ENCODE assay signal across 1 cellular context in genomic region chr6:11043961-11044711, GRCh38.
TF ChIP-seq lines count a peak whose summit lies in the region.

Gene ELOVL2, minus strand, starts transcription at chr6:11044305. Its CDS starts 75 bp downstream, at chr6:11044230.

TF ChIP-seq in HepG2, 621 proteins besides CTCF, POLR2A, EP300 and RAD21 (continued from another document and continues in another):
- TF ChIP-seq SAFB2 (CRISPR knock-in tag; IDR thresholded peaks at IDR 0.05; ENCODE audit: borderline replicate concordance, low read depth), result no peak
- TF ChIP-seq, protein P1, sequence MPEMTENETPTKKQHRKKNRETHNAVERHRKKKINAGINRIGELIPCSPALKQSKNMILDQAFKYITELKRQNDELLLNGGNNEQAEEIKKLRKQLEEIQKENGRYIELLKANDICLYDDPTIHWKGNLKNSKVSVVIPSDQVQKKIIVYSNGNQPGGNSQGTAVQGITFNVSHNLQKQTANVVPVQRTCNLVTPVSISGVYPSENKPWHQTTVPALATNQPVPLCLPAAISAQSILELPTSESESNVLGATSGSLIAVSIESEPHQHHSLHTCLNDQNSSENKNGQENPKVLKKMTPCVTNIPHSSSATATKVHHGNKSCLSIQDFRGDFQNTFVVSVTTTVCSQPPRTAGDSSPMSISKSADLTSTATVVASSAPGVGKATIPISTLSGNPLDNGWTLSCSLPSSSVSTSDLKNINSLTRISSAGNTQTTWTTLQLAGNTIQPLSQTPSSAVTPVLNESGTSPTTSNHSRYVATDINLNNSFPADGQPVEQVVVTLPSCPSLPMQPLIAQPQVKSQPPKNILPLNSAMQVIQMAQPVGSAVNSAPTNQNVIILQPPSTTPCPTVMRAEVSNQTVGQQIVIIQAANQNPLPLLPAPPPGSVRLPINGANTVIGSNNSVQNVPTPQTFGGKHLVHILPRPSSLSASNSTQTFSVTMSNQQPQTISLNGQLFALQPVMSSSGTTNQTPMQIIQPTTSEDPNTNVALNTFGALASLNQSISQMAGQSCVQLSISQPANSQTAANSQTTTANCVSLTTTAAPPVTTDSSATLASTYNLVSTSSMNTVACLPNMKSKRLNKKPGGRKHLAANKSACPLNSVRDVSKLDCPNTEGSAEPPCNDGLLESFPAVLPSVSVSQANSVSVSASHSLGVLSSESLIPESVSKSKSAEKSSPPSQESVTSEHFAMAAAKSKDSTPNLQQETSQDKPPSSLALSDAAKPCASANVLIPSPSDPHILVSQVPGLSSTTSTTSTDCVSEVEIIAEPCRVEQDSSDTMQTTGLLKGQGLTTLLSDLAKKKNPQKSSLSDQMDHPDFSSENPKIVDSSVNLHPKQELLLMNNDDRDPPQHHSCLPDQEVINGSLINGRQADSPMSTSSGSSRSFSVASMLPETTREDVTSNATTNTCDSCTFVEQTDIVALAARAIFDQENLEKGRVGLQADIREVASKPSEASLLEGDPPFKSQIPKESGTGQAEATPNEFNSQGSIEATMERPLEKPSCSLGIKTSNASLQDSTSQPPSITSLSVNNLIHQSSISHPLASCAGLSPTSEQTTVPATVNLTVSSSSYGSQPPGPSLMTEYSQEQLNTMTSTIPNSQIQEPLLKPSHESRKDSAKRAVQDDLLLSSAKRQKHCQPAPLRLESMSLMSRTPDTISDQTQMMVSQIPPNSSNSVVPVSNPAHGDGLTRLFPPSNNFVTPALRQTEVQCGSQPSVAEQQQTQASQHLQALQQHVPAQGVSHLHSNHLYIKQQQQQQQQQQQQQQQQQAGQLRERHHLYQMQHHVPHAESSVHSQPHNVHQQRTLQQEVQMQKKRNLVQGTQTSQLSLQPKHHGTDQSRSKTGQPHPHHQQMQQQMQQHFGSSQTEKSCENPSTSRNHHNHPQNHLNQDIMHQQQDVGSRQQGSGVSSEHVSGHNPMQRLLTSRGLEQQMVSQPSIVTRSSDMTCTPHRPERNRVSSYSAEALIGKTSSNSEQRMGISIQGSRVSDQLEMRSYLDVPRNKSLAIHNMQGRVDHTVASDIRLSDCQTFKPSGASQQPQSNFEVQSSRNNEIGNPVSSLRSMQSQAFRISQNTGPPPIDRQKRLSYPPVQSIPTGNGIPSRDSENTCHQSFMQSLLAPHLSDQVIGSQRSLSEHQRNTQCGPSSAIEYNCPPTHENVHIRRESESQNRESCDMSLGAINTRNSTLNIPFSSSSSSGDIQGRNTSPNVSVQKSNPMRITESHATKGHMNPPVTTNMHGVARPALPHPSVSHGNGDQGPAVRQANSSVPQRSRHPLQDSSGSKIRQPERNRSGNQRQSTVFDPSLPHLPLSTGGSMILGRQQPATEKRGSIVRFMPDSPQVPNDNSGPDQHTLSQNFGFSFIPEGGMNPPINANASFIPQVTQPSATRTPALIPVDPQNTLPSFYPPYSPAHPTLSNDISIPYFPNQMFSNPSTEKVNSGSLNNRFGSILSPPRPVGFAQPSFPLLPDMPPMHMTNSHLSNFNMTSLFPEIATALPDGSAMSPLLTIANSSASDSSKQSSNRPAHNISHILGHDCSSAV (CRISPR knock-in tag; IDR thresholded peaks at IDR 0.05; ENCODE audit: borderline replicate concordance), result no peak
- TF ChIP-seq, protein P2, sequence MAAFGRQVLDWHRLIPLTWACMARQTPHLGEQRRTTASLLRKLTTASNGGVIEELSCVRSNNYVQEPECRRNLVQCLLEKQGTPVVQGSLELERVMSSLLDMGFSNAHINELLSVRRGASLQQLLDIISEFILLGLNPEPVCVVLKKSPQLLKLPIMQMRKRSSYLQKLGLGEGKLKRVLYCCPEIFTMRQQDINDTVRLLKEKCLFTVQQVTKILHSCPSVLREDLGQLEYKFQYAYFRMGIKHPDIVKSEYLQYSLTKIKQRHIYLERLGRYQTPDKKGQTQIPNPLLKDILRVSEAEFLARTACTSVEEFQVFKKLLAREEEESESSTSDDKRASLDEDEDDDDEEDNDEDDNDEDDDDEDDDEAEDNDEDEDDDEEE (CRISPR knock-in tag; IDR thresholded peaks at IDR 0.05), result peak; percentile 74; the same call in 1 of the 2 replicates
- no peak for TF ChIP-seq MBD4 (IDR thresholded peaks at IDR 0.05; ENCODE audit: borderline replicate concordance, low read length)
- TF ChIP-seq SP1 (IDR thresholded peaks at IDR 0.05), result no peak
- peak; percentile 50 for TF ChIP-seq SP1 (CRISPR knock-in tag; IDR thresholded peaks at IDR 0.05)
- TF ChIP-seq ZNF776 (CRISPR knock-in tag; IDR thresholded peaks at IDR 0.05), result no peak; the same call in 1 of the 2 replicates
- no peak for TF ChIP-seq ARNT (IDR thresholded peaks at IDR 0.05)
- 0 out of 2 replicates have a peak, but pooled peaks have one; percentile 67 for TF ChIP-seq ZNF597 (CRISPR knock-in tag; IDR thresholded peaks at IDR 0.05)
- TF ChIP-seq ZNF230 (CRISPR knock-in tag; IDR thresholded peaks at IDR 0.05), result no peak; the same call in 1 of the 2 replicates
- TF ChIP-seq SRF (IDR thresholded peaks at IDR 0.05; ENCODE audit: low read depth, low read length), result no peak
- TF ChIP-seq ARID2 (CRISPR knock-in tag; IDR thresholded peaks at IDR 0.05; ENCODE audit: borderline replicate concordance), result no peak
- TF ChIP-seq ZNF543 (CRISPR knock-in tag; IDR thresholded peaks at IDR 0.05), result no peak
- no peak for TF ChIP-seq ZNF678 (CRISPR knock-in tag; IDR thresholded peaks at IDR 0.05)
- TF ChIP-seq ZIK1 (CRISPR knock-in tag; IDR thresholded peaks at IDR 0.05; ENCODE audit: borderline replicate concordance, low read depth), result peak; percentile 90; the same call in 1 of the 2 replicates
- no peak for TF ChIP-seq HHEX (CRISPR knock-in tag; IDR thresholded peaks at IDR 0.05)
- peak; percentile 56; the same call in 2 of the 3 replicates for TF ChIP-seq MXI1 (IDR thresholded peaks at IDR 0.05; ENCODE audit: borderline replicate concordance, low read depth, low read length)
- TF ChIP-seq HNRNPUL1 (IDR thresholded peaks at IDR 0.05; ENCODE audit: low read depth, low read length), result no peak
- TF ChIP-seq KLF13 (CRISPR knock-in tag; IDR thresholded peaks at IDR 0.05), result no peak
- no peak for TF ChIP-seq SYNCRIP (IDR thresholded peaks at IDR 0.05; ENCODE audit: insufficient read depth, low read depth, low read length)
- no peak for TF ChIP-seq YEATS2 (CRISPR knock-in tag; IDR thresholded peaks at IDR 0.05; ENCODE audit: borderline replicate concordance)
- 0 out of 2 replicates have a peak, but pooled peaks have one; percentile 3 for TF ChIP-seq ZNF746 (CRISPR knock-in tag; IDR thresholded peaks at IDR 0.05)
- no peak for TF ChIP-seq WIZ (CRISPR knock-in tag; IDR thresholded peaks at IDR 0.05)
- TF ChIP-seq BCL3 (CRISPR knock-in tag; IDR thresholded peaks at IDR 0.05), result peak; percentile 65; the same call in 1 of the 2 replicates
- 0 out of 2 replicates have a peak, but pooled peaks have one; percentile 7 for TF ChIP-seq NFE2L2 (IDR thresholded peaks at IDR 0.05; ENCODE audit: low read length)
- TF ChIP-seq MYC (CRISPR knock-in tag; IDR thresholded peaks at IDR 0.05; ENCODE audit: borderline replicate concordance), result peak; percentile 74
- TF ChIP-seq ZNF780A (CRISPR knock-in tag; IDR thresholded peaks at IDR 0.05), result no peak
- TF ChIP-seq ZNF713 (CRISPR knock-in tag; IDR thresholded peaks at IDR 0.05), result no peak
- TF ChIP-seq ZNF331 (CRISPR knock-in tag; IDR thresholded peaks at IDR 0.05), result no peak
- TF ChIP-seq NR2C2 (CRISPR knock-in tag; IDR thresholded peaks at IDR 0.05; ENCODE audit: borderline replicate concordance), result 0 out of 2 replicates have a peak, but pooled peaks have one; percentile 28
- no peak for TF ChIP-seq ZNF18 (CRISPR knock-in tag; IDR thresholded peaks at IDR 0.05; ENCODE audit: insufficient replicate concordance)
- peak; percentile 83 for TF ChIP-seq ZNF563 (CRISPR knock-in tag; IDR thresholded peaks at IDR 0.05)
- no peak for TF ChIP-seq ZBTB8A (CRISPR knock-in tag; IDR thresholded peaks at IDR 0.05; ENCODE audit: borderline replicate concordance, low read depth)
- TF ChIP-seq GATAD2A (CRISPR knock-in tag; IDR thresholded peaks at IDR 0.05), result no peak
- TF ChIP-seq, protein P3, sequence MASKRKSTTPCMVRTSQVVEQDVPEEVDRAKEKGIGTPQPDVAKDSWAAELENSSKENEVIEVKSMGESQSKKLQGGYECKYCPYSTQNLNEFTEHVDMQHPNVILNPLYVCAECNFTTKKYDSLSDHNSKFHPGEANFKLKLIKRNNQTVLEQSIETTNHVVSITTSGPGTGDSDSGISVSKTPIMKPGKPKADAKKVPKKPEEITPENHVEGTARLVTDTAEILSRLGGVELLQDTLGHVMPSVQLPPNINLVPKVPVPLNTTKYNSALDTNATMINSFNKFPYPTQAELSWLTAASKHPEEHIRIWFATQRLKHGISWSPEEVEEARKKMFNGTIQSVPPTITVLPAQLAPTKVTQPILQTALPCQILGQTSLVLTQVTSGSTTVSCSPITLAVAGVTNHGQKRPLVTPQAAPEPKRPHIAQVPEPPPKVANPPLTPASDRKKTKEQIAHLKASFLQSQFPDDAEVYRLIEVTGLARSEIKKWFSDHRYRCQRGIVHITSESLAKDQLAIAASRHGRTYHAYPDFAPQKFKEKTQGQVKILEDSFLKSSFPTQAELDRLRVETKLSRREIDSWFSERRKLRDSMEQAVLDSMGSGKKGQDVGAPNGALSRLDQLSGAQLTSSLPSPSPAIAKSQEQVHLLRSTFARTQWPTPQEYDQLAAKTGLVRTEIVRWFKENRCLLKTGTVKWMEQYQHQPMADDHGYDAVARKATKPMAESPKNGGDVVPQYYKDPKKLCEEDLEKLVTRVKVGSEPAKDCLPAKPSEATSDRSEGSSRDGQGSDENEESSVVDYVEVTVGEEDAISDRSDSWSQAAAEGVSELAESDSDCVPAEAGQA (IDR thresholded peaks at IDR 0.05; ENCODE audit: low read depth), result no peak
- TF ChIP-seq, protein P3 (CRISPR knock-in tag; IDR thresholded peaks at IDR 0.05; ENCODE audit: borderline replicate concordance), result no peak; the same call in 1 of the 2 replicates
- 0 out of 2 replicates have a peak, but pooled peaks have one; percentile 53 for TF ChIP-seq CREB3 (CRISPR knock-in tag; IDR thresholded peaks at IDR 0.05)
- TF ChIP-seq ZNF775 (CRISPR knock-in tag; IDR thresholded peaks at IDR 0.05; ENCODE audit: borderline replicate concordance), result no peak
- TF ChIP-seq SETDB1 (CRISPR knock-in tag; IDR thresholded peaks at IDR 0.05; ENCODE audit: borderline replicate concordance), result no peak
